ENCODE assay signal across 8 cellular contexts in the genomic region with DNA sequence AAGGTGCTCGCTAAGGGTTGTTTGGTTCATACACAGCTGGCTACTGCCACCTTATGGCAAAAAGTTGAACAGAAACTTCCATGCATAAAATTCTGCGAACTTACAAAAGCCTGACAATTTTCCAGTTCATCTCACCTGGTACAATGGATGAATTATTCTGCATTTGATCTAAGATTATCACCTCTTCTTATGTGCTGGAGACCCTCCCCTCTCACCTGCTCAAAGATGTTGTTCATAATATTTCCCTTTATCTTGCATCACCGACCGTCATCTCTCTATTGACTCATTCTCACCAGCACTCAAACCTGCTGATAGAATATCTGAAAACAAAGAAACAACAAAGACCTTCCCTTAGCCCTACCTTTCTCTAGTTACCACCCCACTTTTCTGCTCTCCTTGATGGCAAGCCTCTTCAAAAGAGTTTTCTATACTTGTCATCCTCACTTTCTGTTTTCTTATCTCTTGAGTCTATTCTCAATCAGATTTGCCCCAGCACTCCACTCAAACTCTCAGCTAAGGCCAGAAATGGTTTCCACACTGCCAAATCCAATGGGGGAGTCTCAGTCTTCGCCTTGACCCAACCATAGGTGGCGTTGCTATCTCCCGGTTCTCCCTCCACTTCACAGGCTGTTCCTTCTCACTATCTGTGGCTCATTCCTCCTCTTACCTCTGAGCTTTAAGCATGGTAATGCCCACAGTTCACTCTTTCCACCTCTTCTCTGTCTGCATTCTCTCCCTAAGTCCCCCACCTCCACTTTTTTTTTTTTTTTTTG. TPM values are rescaled to one million over a fixed set of nuclear protein-coding genes. Genes with fewer than 3 reads are reported as not detected.
DNase-seq lines count a peak whose midpoint lies in the region; ATAC-seq and TF ChIP-seq lines count a peak whose summit lies in the region.

No MANE protein-coding gene starts in this region.

- no peak overlapping the region for H3K23ac ChIP-seq in neuronal stem cell (ENCODE audit: low read depth, low read length, poor library complexity)

- H3K4me3 ChIP-seq in GM06990 (replicated peaks; ENCODE audit: low read depth, low read length) (no peak overlapping the region), fibroblast of the aortic adventitia (ENCODE audit: low read depth, low read length) (no peak overlapping the region), neuronal stem cell (ENCODE audit: low read length in 2 of 2) (no peak overlapping the region)

- no peak overlapping the region for H3K18ac ChIP-seq in neuronal stem cell (ENCODE audit: low read length)

- H3K27me3 ChIP-seq in GM06990 (replicated peaks; ENCODE audit: control insufficient read depth, insufficient read depth, low read length) (no peaks in the 10 kb centered on the region; the same call in 1 of the 2 replicates), neuronal stem cell (ENCODE audit: control insufficient read depth in 3 of 3, insufficient read depth in 3 of 3, low read depth in 1 of 3, low read length in 3 of 3) (peaks cover 0 to 41% (median 0%) of the 10 kb centered on the region in 3 experiments)

- DNase-seq in AG09319 (ENCODE audit: extremely low read depth, low read depth) (peak; percentile 32), GM06990 (ENCODE audit: extremely low read depth, insufficient read length) (peak; percentile 15), NCI-H2029 (lab: John Stamatoyannopoulos, UW) (peak; percentile 74), fibroblast of the aortic adventitia (ENCODE audit: low read depth) (peak; percentile 81), neuronal stem cell (ENCODE audit: low spot score) (peak; percentile 47)
- DNase-seq in activated CD4-positive, alpha-beta T cell treated with anti-CD3 and anti-CD28 coated beads for 48 hours = peak; percentile 39

- H2BK120ac ChIP-seq in neuronal stem cell (ENCODE audit: low read depth, low read length) = no peak overlapping the region

- no peak overlapping the region for H2BK5ac ChIP-seq in neuronal stem cell (ENCODE audit: low read length)

- H2BK15ac ChIP-seq in neuronal stem cell (ENCODE audit: low read length) = no peak overlapping the region

- no peak overlapping the region for H2BK12ac ChIP-seq in neuronal stem cell (ENCODE audit: low read length)

- no peak overlapping the region for H4K91ac ChIP-seq in neuronal stem cell (ENCODE audit: low read depth, low read length, poor library complexity)

- no CpG with 5 or more reads among the region's 7 CpGs for WGBS in neuronal stem cell (ENCODE audit: extremely low coverage in 2 of 2, insufficient read length in 2 of 2, insufficient replicate concordance in 1 of 2), 2 donors

- TF ChIP-seq CTCF in AG09319 (IDR thresholded peaks at IDR 0.05; ENCODE audit: low read depth, low read length) (peak; percentile 78), GM06990 (IDR thresholded peaks at IDR 0.05; ENCODE audit: insufficient read depth, low read length, poor library complexity, severe bottlenecking) (peak; percentile 67), fibroblast of the aortic adventitia (IDR thresholded peaks at IDR 0.05; ENCODE audit: insufficient read depth, low read length) (peak; percentile 82)

- H3K4me2 ChIP-seq in neuronal stem cell (ENCODE audit: insufficient read depth, low read length, poor library complexity, severe bottlenecking) = no peak overlapping the region

- no peaks in the 10 kb centered on the region for H3K79me1 ChIP-seq in neuronal stem cell (ENCODE audit: low read depth, low read length)

- H2AFZ ChIP-seq in neuronal stem cell (ENCODE audit: low read length) = no peak overlapping the region

- no peak overlapping the region for H4K8ac ChIP-seq in neuronal stem cell (ENCODE audit: low read depth, low read length)

- H3K4me1 ChIP-seq in neuronal stem cell (ENCODE audit: control insufficient read depth in 2 of 2, insufficient read depth in 1 of 2, low read depth in 1 of 2, low read length in 2 of 2) = no peaks in the 10 kb centered on the region

- H3K9ac ChIP-seq in neuronal stem cell (ENCODE audit: low read depth, low read length, poor library complexity) = no peak overlapping the region

- no peak overlapping the region for H3K14ac ChIP-seq in neuronal stem cell (ENCODE audit: low read length)

- no peak overlapping the region for H2AK5ac ChIP-seq in neuronal stem cell (ENCODE audit: low read depth, low read length)

- ATAC-seq in GM21717 (IDR thresholded peaks at IDR 0.05; ENCODE audit: unreplicated experiment) = no peak
- ATAC-seq in HG02642 (IDR thresholded peaks at IDR 0.05; ENCODE audit: poor library complexity, unreplicated experiment) = no peak

- peaks cover 1% of the 10 kb centered on the region; the same call in 1 of the 2 replicates for H3K36me3 ChIP-seq in GM06990 (ENCODE audit: control insufficient read depth, insufficient read depth, low read length)
- peaks cover 6 to 25% of the 10 kb centered on the region in 2 donors for H3K36me3 ChIP-seq in neuronal stem cell (replicated peaks in 1 of 2; ENCODE audit: control insufficient read depth in 2 of 2, insufficient read depth in 2 of 2, low read length in 2 of 2)

- H3K9me3 ChIP-seq in neuronal stem cell (replicated peaks in 1 of 2; ENCODE audit: control insufficient read depth in 2 of 2, insufficient read depth in 1 of 2, low read depth in 1 of 2, low read length in 2 of 2) = no peaks in the 10 kb centered on the region

- H3K27ac ChIP-seq in neuronal stem cell (replicated peaks; ENCODE audit: low read length) = no peak overlapping the region

- no peak overlapping the region for H3K4ac ChIP-seq in neuronal stem cell (ENCODE audit: low read length)

RNA-seq across cellular contexts. Expression of a gene that starts 25.8 kb away (rescaled TPM):
- total RNA-seq in fibroblast of the aortic adventitia (ENCODE audit: low replicate concordance) = 15.3 and 15.6 TPM in 2 replicates
- 30.2 TPM for polyA plus RNA-seq in neuronal stem cell (2013, experiment 1 of 2)
- polyA plus RNA-seq in neuronal stem cell (2013, experiment 2 of 2) = 31.2 TPM

Comparison
In these comparisons a context has a peak if more than half of its experiments do, and no peak if none do; other contexts are left out.
1. DNase-seq: peak in every context shown above with its lines; median percentile 81 in fibroblast of the aortic adventitia; 74 in NCI-H2029; 47 in neuronal stem cell; 39 in activated CD4-positive, alpha-beta T cell treated with anti-CD3 and anti-CD28 coated beads for 48 hours; 32 in AG09319; 15 in GM06990.